Comparison of ENCODE assay signal across 1 cellular context in the genomic region with DNA sequence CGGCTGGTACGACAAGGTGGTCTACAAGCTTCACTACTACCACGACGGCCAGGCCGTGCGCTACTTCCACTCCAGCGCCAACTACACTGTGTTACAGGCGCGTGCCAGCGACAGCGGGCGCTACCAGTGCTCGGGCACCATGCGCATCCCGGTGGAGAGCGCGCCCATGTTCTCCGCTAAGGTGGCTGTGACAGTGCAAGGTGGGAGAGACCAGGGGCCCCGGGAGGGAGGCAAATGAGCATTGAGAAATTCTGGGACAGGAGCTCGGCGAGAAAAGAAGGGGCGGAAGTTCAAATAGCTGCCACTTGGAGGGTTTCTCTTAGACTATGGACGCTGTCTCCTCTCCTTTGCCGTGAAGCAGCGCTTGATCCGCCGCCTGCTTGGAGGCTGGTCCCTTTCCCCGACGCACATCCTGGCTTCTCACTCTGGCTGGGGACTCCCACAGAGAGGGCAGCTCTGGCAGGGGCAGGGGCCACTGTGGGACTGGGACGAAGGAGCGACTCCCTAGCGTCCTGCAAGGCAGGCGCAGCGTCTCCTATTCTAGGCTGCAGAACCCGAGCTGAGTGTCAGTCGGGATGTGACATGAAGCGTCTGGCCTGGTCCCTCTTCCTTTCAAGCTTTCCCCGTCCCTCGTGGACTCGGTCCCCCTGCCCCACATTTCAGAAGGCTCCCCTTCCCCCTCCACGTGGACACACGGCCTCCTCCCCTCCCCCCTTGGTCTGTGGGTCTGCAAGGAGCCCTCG.
TF ChIP-seq lines count a peak whose summit lies in the region.

No MANE protein-coding gene starts in this region.

TF ChIP-seq in endothelial cell of umbilical vein, 7 proteins besides CTCF, POLR2A, EP300 and RAD21:
- TF ChIP-seq MYC (IDR thresholded peaks at IDR 0.05; ENCODE audit: low read depth, low read length) (no peak), GATA2 (IDR thresholded peaks at IDR 0.05; ENCODE audit: insufficient read depth, insufficient read length, low read depth, low read length) (no peak), POLR2AphosphoS5 (IDR thresholded peaks at IDR 0.05; ENCODE audit: insufficient read depth, low read depth, low read length) (no peak), FOS (IDR thresholded peaks at IDR 0.05; ENCODE audit: borderline replicate concordance, insufficient read depth, low read length) (no peak), JUN (IDR thresholded peaks at IDR 0.05; ENCODE audit: borderline replicate concordance, insufficient read depth, insufficient read length, low read depth) (no peak), EZH2 (IDR thresholded peaks at IDR 0.05; ENCODE audit: borderline replicate concordance, low read depth, low read length, severe bottlenecking) (no peak)
- TF ChIP-seq, protein P1, sequence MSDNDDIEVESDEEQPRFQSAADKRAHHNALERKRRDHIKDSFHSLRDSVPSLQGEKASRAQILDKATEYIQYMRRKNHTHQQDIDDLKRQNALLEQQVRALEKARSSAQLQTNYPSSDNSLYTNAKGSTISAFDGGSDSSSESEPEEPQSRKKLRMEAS (IDR thresholded peaks at IDR 0.05; ENCODE audit: insufficient read depth, insufficient read length) = no peak
